10 cellular contexts compared by ENCODE assay signal in genomic region chr1:40782371-40782956, GRCh38. TPM values are rescaled to one million over a fixed set of nuclear protein-coding genes. Genes with fewer than 3 reads are reported as not detected.
DNase-seq lines count a peak whose midpoint lies in the region; ATAC-seq and TF ChIP-seq lines count a peak whose summit lies in the region.
"Had no signal": no experiment of that assay in that cellular context is flagged by ENCODE, and none has a peak within 500 bp of the region (broad histone marks: within the 10 kb centered on the region; RNA-seq: fewer than 3 reads in every experiment).

No MANE protein-coding gene starts in this region.

- no peaks in the 10 kb centered on the region for H3K9me3 ChIP-seq in iPS-18a (ENCODE audit: control insufficient read depth, low read depth, low read length)
- H3K9me3 ChIP-seq in smooth muscle cell (replicated peaks; ENCODE audit: low read depth), result no peaks in the 10 kb centered on the region
- H3K9me3 ChIP-seq in GM23248 (ENCODE audit: low read depth), result no peaks in the 10 kb centered on the region

- WGBS in smooth muscle cell (ENCODE audit: low lambda C conversion rate), result 5% methylated on average over 19 of the region's 20 CpGs
- 2 to 6% methylated on average over 17 to 20 of the region's 20 CpGs for WGBS in GM23248 (ENCODE audit: low coverage in 1 of 2, low lambda C conversion rate in 2 of 2, missing lambda C conversion rate in 2 of 2), 2 experiments

- H3F3A ChIP-seq in smooth muscle cell (ENCODE audit: low read depth) (no peaks in the 10 kb centered on the region), GM23248 (ENCODE audit: insufficient read depth) (no peaks in the 10 kb centered on the region)

- ATAC-seq in HG03520 (IDR thresholded peaks at IDR 0.05; ENCODE audit: unreplicated experiment), result no peak

- no peak overlapping the region for H3K9ac ChIP-seq in iPS-18a (ENCODE audit: low read length)
- H3K9ac ChIP-seq in smooth muscle cell (ENCODE audit: low read depth), result no peak overlapping the region
- H3K9ac ChIP-seq in GM23248, result no peak overlapping the region

- no peaks in the 10 kb centered on the region for H3K36me3 ChIP-seq in iPS-18a (ENCODE audit: control insufficient read depth, low read depth, low read length)
- no peaks in the 10 kb centered on the region for H3K36me3 ChIP-seq in smooth muscle cell (ENCODE audit: low read depth)
- no peaks in the 10 kb centered on the region for H3K36me3 ChIP-seq in GM23248 (ENCODE audit: low read depth)

- peaks cover 6% of the 10 kb centered on the region for H3K4me1 ChIP-seq in iPS-18a (ENCODE audit: control insufficient read depth, low read depth, low read length)
- H3K4me1 ChIP-seq in smooth muscle cell (ENCODE audit: low read depth), result peaks cover 10% of the 10 kb centered on the region
- H3K4me1 ChIP-seq in GM23248 (ENCODE audit: insufficient read depth), result no peaks in the 10 kb centered on the region

- peak; percentile 11 to 29 (median 29) for DNase-seq in NCI-H1417 (lab: John Stamatoyannopoulos, UW)
- DNase-seq in NCI-H1417 treated with DMSO at 0.1 percent for 48 hours (lab: John Stamatoyannopoulos, UW), result no peak
- no peak for DNase-seq in smooth muscle cell (lab: John Stamatoyannopoulos, UW; ENCODE audit: unreplicated experiment)
- DNase-seq in GM23248, result no peak
- no peak for DNase-seq in GM20000 (ENCODE audit: low spot score)
- DNase-seq: activated CD4-positive, alpha-beta T cell treated with anti-CD3 and anti-CD28 coated beads, Interleukin-2, amount 50 U/mL, for 48 hours; CD4-positive, CD25-positive, alpha-beta regulatory T cell had no signal

- H2AFZ ChIP-seq in smooth muscle cell (ENCODE audit: low read depth) (no peak overlapping the region), GM23248 (no peak overlapping the region)

- H3K27ac ChIP-seq in iPS-18a (ENCODE audit: low read length), result no peak overlapping the region
- no peak overlapping the region for H3K27ac ChIP-seq in smooth muscle cell (ENCODE audit: low read depth)
- no peak overlapping the region for H3K27ac ChIP-seq in GM23248

- H3K27me3 ChIP-seq in iPS-18a (ENCODE audit: control insufficient read depth, insufficient read depth, low read length), result peaks cover 35% of the 10 kb centered on the region
- H3K27me3 ChIP-seq in smooth muscle cell (ENCODE audit: low read depth), result peaks cover 44% of the 10 kb centered on the region
- H3K27me3 ChIP-seq in GM23248 (replicated peaks; ENCODE audit: insufficient read depth), result peaks cover 18% of the 10 kb centered on the region

- TF ChIP-seq CTCF in WI38 (IDR thresholded peaks at IDR 0.05; ENCODE audit: low read depth, low read length), result no peak
- TF ChIP-seq CTCF in smooth muscle cell (IDR thresholded peaks at IDR 0.05; ENCODE audit: borderline replicate concordance, insufficient read depth, poor library complexity, severe bottlenecking), result no peak
- TF ChIP-seq CTCF in GM20000 (IDR thresholded peaks at IDR 0.05; ENCODE audit: extremely low read depth, missing control alignments), result no peak

- H3K4me2 ChIP-seq in smooth muscle cell (peak overlapping the region; percentile 71), GM23248 (ENCODE audit: unreplicated experiment) (no peak overlapping the region)

- H4K20me1 ChIP-seq in smooth muscle cell (ENCODE audit: low read depth) (no peaks in the 10 kb centered on the region), GM23248 (ENCODE audit: insufficient read depth) (no peaks in the 10 kb centered on the region)

- H3K79me2 ChIP-seq in smooth muscle cell (ENCODE audit: low read depth), result no peaks in the 10 kb centered on the region
- H3K79me2 ChIP-seq in GM23248 (ENCODE audit: insufficient read depth), result no peaks in the 10 kb centered on the region

- no peaks in the 10 kb centered on the region for H3K9me2 ChIP-seq in GM23248 (ENCODE audit: insufficient read depth)

- H3K4me3 ChIP-seq in WI38 (ENCODE audit: low read depth, low read length) (0 out of 2 replicates have a peak overlapping the region, but pooled peaks have one; percentile 5), iPS-18a (ENCODE audit: low read length) (peak overlapping the region; percentile 45), smooth muscle cell (peak overlapping the region; percentile 13), GM23248 (no peak overlapping the region)

- in situ Hi-C loops in GM23248 (cut with MboI), result no loop called here

RNA-seq across cellular contexts. Expression of gene KCNQ4, which starts 1.1 kb away (rescaled TPM):
- 0.63 TPM in 1 of 2 replicates, not detected in the other for total RNA-seq in smooth muscle cell
- polyA plus RNA-seq in smooth muscle cell, result 0.06 and 0.17 TPM in 2 replicates
- total RNA-seq in GM23248 (2014; rRNA removed; shearing (Covaris generic)), result not detected in 2 replicates
- polyA plus RNA-seq in GM23248 (2016; fragmentation: Nextera tagmentation; extraction: Ambion mirVana), result not detected in 2 replicates

Comparison
In these comparisons a context has a peak if more than half of its experiments do, and no peak if none do; other contexts are left out.
1. DNase-seq: peak in NCI-H1417 (3 of 3); none in NCI-H1417 treated with DMSO at 0.1 percent for 48 hours (single experiment), smooth muscle cell (single experiment), GM23248 (single experiment) and GM20000 (single experiment).